In the genomic region with DNA sequence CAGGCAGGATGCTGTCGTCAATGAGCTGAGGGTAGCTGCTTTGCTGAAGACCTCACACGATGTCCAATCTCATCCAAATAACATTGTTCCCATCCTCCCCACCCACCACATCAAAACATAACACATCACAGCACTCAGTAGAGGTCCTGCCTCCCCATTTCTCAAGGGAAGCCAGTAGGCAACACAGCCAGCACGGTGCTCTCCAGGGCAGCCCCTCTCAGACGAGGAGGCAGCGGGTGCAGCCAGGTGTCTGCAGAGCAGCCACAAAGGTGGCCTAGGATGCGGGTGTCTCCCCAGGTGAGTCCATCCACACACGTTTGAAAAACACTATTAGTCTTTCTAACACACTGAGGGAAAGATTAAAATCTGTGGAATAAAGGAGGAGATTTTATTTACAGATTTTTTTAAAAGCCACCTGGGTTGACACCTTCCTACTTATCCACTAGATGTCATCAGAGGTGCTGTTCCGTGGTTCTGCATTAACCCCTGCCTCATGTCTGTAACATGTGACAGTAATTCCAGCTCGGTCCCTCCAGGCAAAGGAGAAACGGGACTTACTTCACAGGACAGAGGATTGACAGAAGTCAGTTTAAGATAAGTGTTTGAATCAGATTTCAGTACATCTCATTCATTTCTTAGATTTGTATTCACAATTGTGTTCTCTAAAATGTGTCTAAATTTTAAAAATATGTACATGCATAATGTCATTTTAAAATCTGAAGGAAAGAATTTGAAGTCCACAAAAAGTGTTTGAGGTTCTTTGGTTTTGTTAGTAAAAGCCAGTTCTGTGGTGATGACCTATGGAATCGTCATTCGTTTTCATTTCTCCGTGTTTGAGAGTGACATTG, we compare ENCODE assay signal across 7 cellular contexts.
DNase-seq lines count a peak whose midpoint lies in the region; ATAC-seq and TF ChIP-seq lines count a peak whose summit lies in the region.

No MANE protein-coding gene starts in this region.

- ATAC-seq in GM21367 (IDR thresholded peaks at IDR 0.05; ENCODE audit: unreplicated experiment): peak; percentile 69

- H2BK12ac ChIP-seq in trophoblast cell (ENCODE audit: low read length): no peak overlapping the region

- no peak overlapping the region for H4K91ac ChIP-seq in trophoblast cell (ENCODE audit: low read depth, low read length)

- H3K14ac ChIP-seq in trophoblast cell (ENCODE audit: low read length): no peak overlapping the region

- H3K36me3 ChIP-seq in esophagus muscularis mucosa: peaks cover 4 to 34% (median 9%) of the 10 kb centered on the region in 4 donors
- no peaks in the 10 kb centered on the region for H3K36me3 ChIP-seq in trophoblast cell (ENCODE audit: control insufficient read depth in 1 of 2, insufficient read depth in 2 of 2, low read length in 2 of 2)

- no peak for TF ChIP-seq EP300 in esophagus muscularis mucosa (IDR thresholded peaks at IDR 0.05)

- H2BK120ac ChIP-seq in trophoblast cell (ENCODE audit: insufficient read depth, low read length, poor library complexity): no peak overlapping the region

- no peak for TF ChIP-seq POLR2A in esophagus muscularis mucosa (IDR thresholded peaks at IDR 0.05; ENCODE audit: low read depth)

- H3K4me3 ChIP-seq in Jurkat, Clone E6-1 (ENCODE audit: low read length): no peak overlapping the region
- no peak overlapping the region for H3K4me3 ChIP-seq in esophagus muscularis mucosa
- H3K4me3 ChIP-seq in trophoblast cell (ENCODE audit: low read depth, low read length): no peak overlapping the region

- TF ChIP-seq CTCF in esophagus muscularis mucosa (IDR thresholded peaks at IDR 0.05): peak; percentile 21 to 38 (median 32)

- WGBS in esophagus muscularis mucosa: 58% methylated on average over 11 of the region's 13 CpGs
- no CpG with 5 or more reads among the region's 13 CpGs for WGBS in trophoblast cell (ENCODE audit: extremely low coverage, insufficient coverage, insufficient read length)

- no peak overlapping the region for H4K8ac ChIP-seq in trophoblast cell (ENCODE audit: low read depth, low read length)

- H3K9me3 ChIP-seq in esophagus muscularis mucosa (no peaks in the 10 kb centered on the region), trophoblast cell (ENCODE audit: insufficient read depth, low read depth, low read length) (no peaks in the 10 kb centered on the region)

- in situ Hi-C loops in G401 (cut with HindIII; ENCODE audit: low sequenced_read_pairs): no loop called here

- no peak overlapping the region for H2AK5ac ChIP-seq in trophoblast cell (ENCODE audit: low read length)

- no peak overlapping the region for H3K9ac ChIP-seq in trophoblast cell (ENCODE audit: low read length)

- intact Hi-C loops in esophagus muscularis mucosa (cut with DNase I): no loop called here

- no peak overlapping the region for H3K27ac ChIP-seq in esophagus muscularis mucosa (replicated peaks in 1 of 4)
- H3K27ac ChIP-seq in trophoblast cell (ENCODE audit: low read depth, low read length): no peak overlapping the region

- no peak overlapping the region for H2BK5ac ChIP-seq in trophoblast cell (ENCODE audit: low read depth, low read length, poor library complexity)

- H3K4me1 ChIP-seq in esophagus muscularis mucosa: no peaks in the 10 kb centered on the region
- no peaks in the 10 kb centered on the region for H3K4me1 ChIP-seq in trophoblast cell (ENCODE audit: control insufficient read depth in 1 of 2, insufficient read depth in 2 of 2, low read length in 2 of 2)

- no peaks in the 10 kb centered on the region for H3K79me2 ChIP-seq in trophoblast cell (ENCODE audit: control insufficient read depth, insufficient read depth, low read length, poor library complexity)

- H3K79me1 ChIP-seq in trophoblast cell (ENCODE audit: low read length): no peaks in the 10 kb centered on the region

- H3K4ac ChIP-seq in trophoblast cell (ENCODE audit: low read depth, low read length): no peak overlapping the region

- no peak overlapping the region for H2AFZ ChIP-seq in trophoblast cell (ENCODE audit: insufficient read depth, low read length, poor library complexity)

- peak; percentile 60 for DNase-seq in G401 (ENCODE audit: low spot score)
- DNase-seq in Jurkat, Clone E6-1 (ENCODE audit: low read depth, low spot score): peak; percentile 64
- DNase-seq in RKO (ENCODE audit: low spot score): peak; percentile 71
- DNase-seq in esophagus muscularis mucosa (ENCODE audit: extremely low spot score): no peak
- DNase-seq in trophoblast cell: peak; percentile 9 to 63
- DNase-seq in UCSD-AML1 (lab: John Stamatoyannopoulos, UW; ENCODE audit: unreplicated experiment): no peak

- no peak overlapping the region for H3K18ac ChIP-seq in trophoblast cell (ENCODE audit: low read length)

- H3K27me3 ChIP-seq in esophagus muscularis mucosa (no peaks in the 10 kb centered on the region), trophoblast cell (ENCODE audit: insufficient read depth, low read length) (no peaks in the 10 kb centered on the region)

- no peak overlapping the region for H3K4me2 ChIP-seq in trophoblast cell (ENCODE audit: low read length)

- no peak overlapping the region for H3K23ac ChIP-seq in trophoblast cell (ENCODE audit: low read length)

- H4K12ac ChIP-seq in trophoblast cell (ENCODE audit: low read depth, low read length): no peak overlapping the region

Comparison
In these comparisons a context has a peak if more than half of its experiments do, and no peak if none do; other contexts are left out.
1. DNase-seq: peak in G401 (single experiment), Jurkat, Clone E6-1 (single experiment), RKO (single experiment) and trophoblast cell (2 of 2); none in esophagus muscularis mucosa (single experiment) and UCSD-AML1 (single experiment).